In genomic region chr2:4869154-4869553, GRCh38 we compare ENCODE assay signal across 8 cellular contexts.
"Had no signal": no experiment of that assay in that cellular context is flagged by ENCODE, and none has a peak within 500 bp of the region (broad histone marks: within the 10 kb centered on the region; RNA-seq: fewer than 3 reads in every experiment).

No MANE protein-coding gene starts in this region.

- H3K4me2 ChIP-seq: GM23338, KMS-11 had no signal

- H2AFZ ChIP-seq: GM23338 had no signal

- ATAC-seq: GM23338 had no signal

- H3K9ac ChIP-seq: KMS-11 had no signal

- H3K27ac ChIP-seq: HL-60, KMS-11 had no signal

- DNase-seq: H9, HCEC 1CT, KBM-7 had no signal

- FAIRE-seq: H1, H54 had no signal

- H3K4me3 ChIP-seq: GM23338 had no signal
